ENCODE assay signal across 8 cellular contexts in genomic region chr3:27714692-27715453, GRCh38. TPM values are rescaled to one million over a fixed set of nuclear protein-coding genes. Genes with fewer than 3 reads are reported as not detected.
DNase-seq lines count a peak whose midpoint lies in the region; ATAC-seq and TF ChIP-seq lines count a peak whose summit lies in the region.

No MANE protein-coding gene starts in this region.

- no peak for ATAC-seq in HG02642 (IDR thresholded peaks at IDR 0.05; ENCODE audit: poor library complexity, unreplicated experiment)

- no peak for TF ChIP-seq CTCF in epithelial cell of esophagus (IDR thresholded peaks at IDR 0.05; ENCODE audit: insufficient read depth, low read depth, low read length, missing control alignments)

- intact Hi-C loops in posterior vena cava (cut with DNase I), result no loop called here

- DNase-seq in ELR (ENCODE audit: low read depth) (peak; percentile 19), NCI-H526 treated with DMSO at 0.1 percent for 48 hours (lab: John Stamatoyannopoulos, UW) (peak; percentile 7), epithelial cell of esophagus (ENCODE audit: low read depth) (peak; percentile 62), posterior vena cava (ENCODE audit: low spot score) (peak; percentile 75), SHP77 (lab: John Stamatoyannopoulos, UW) (no peak), Ammon's horn (ENCODE audit: low spot score) (no peak), GM19240 (ENCODE audit: insufficient read length, low spot score) (no peak)

- H3K4me3 ChIP-seq in epithelial cell of esophagus (ENCODE audit: low read length), result no peak overlapping the region

RNA-seq across cellular contexts. Expression of gene EOMES, which starts 7.2 kb away (rescaled TPM):
- total RNA-seq in posterior vena cava, result under 1 TPM; 0.24 to 0.32 TPM

Comparison
In these comparisons a context has a peak if more than half of its experiments do, and no peak if none do; other contexts are left out.
1. DNase-seq: peak in ELR (single experiment), NCI-H526 treated with DMSO at 0.1 percent for 48 hours (single experiment), epithelial cell of esophagus (single experiment) and posterior vena cava (single experiment); none in SHP77 (0 of 2), Ammon's horn (single experiment) and GM19240 (single experiment).